20 cellular contexts compared by ENCODE assay signal in genomic region chr2:135037831-135038230, GRCh38. TPM values are rescaled to one million over a fixed set of nuclear protein-coding genes. Genes with fewer than 3 reads are reported as not detected.
DNase-seq lines count a peak whose midpoint lies in the region; ATAC-seq and TF ChIP-seq lines count a peak whose summit lies in the region.
"Had no signal": no experiment of that assay in that cellular context is flagged by ENCODE, and none has a peak within 500 bp of the region (broad histone marks: within the 10 kb centered on the region; RNA-seq: fewer than 3 reads in every experiment).

No MANE protein-coding gene starts in this region.

- TF ChIP-seq CTCF in esophagus muscularis mucosa (IDR thresholded peaks at IDR 0.05) = no peak
- TF ChIP-seq CTCF in osteoblast (IDR thresholded peaks at IDR 0.05; ENCODE audit: extremely low read depth, low read depth, low read length) = no peak
- TF ChIP-seq CTCF in spleen (IDR thresholded peaks at IDR 0.05 in 8 of 11, conservative IDR thresholded peaks at IDR 0.05 in 3 of 11) = no peak
- no peak for TF ChIP-seq CTCF in left ventricle myocardium inferior (IDR thresholded peaks at IDR 0.05; ENCODE audit: borderline replicate concordance)
- TF ChIP-seq CTCF in SK-N-SH (IDR thresholded peaks at IDR 0.05) = no peak
- TF ChIP-seq CTCF in heart right ventricle (IDR thresholded peaks at IDR 0.05) = no peak

- no peaks in the 10 kb centered on the region for H3K36me3 ChIP-seq in MG63
- no peaks in the 10 kb centered on the region for H3K36me3 ChIP-seq in esophagus muscularis mucosa
- no peaks in the 10 kb centered on the region for H3K36me3 ChIP-seq in osteoblast (ENCODE audit: insufficient read depth, low read length)
- H3K36me3 ChIP-seq in spleen = no peaks in the 10 kb centered on the region
- no peaks in the 10 kb centered on the region for H3K36me3 ChIP-seq in left ventricle myocardium inferior
- no peaks in the 10 kb centered on the region for H3K36me3 ChIP-seq in SK-N-SH (replicated peaks in 1 of 2; ENCODE audit: control insufficient read depth in 1 of 2, insufficient read depth in 2 of 2, low read length in 1 of 2)
- H3K36me3 ChIP-seq in heart right ventricle = no peaks in the 10 kb centered on the region
- H3K36me3 ChIP-seq: HAP-1 had no signal

- H3K9me2 ChIP-seq in SK-N-SH = no peaks in the 10 kb centered on the region

- TF ChIP-seq POLR2A in esophagus muscularis mucosa (IDR thresholded peaks at IDR 0.05; ENCODE audit: low read depth) = no peak
- TF ChIP-seq POLR2A in spleen (IDR thresholded peaks at IDR 0.05) = no peak

- intact Hi-C loops in esophagus muscularis mucosa (cut with DNase I) = no loop called here
- intact Hi-C loops in spleen (cut with DNase I; ENCODE audit: low total_unique reads) = no loop called here
- intact Hi-C loops in left ventricle myocardium inferior (cut with micrococcal nuclease) = no loop called here
- intact Hi-C loops in heart right ventricle (cut with DNase I) = no loop called here

- no peak for TF ChIP-seq RAD21 in SK-N-SH (IDR thresholded peaks at IDR 0.05; ENCODE audit: low read length)

- H3F3A ChIP-seq in SK-N-SH (replicated peaks; ENCODE audit: insufficient read depth) = no peaks in the 10 kb centered on the region

- 40% methylated on average over 3 of the region's 3 CpGs for WGBS in esophagus muscularis mucosa
- WGBS in spleen, 5 donors = 82 to 90% (median 83%) methylated on average over 3 of the region's 3 CpGs
- WGBS in SK-N-SH (ENCODE audit: low lambda C conversion rate) = 77% methylated on average over 3 of the region's 3 CpGs
- WGBS in heart right ventricle, 2 donors = 86 to 87% methylated on average over 3 of the region's 3 CpGs

- TF ChIP-seq EP300 in esophagus muscularis mucosa (IDR thresholded peaks at IDR 0.05) = no peak
- TF ChIP-seq EP300 in SK-N-SH (IDR thresholded peaks at IDR 0.05; ENCODE audit: borderline replicate concordance in 1 of 2, low read depth in 1 of 2, low read length in 1 of 2) = no peak

- H3K4me1 ChIP-seq in esophagus muscularis mucosa (peaks cover 0 to 4% (median 0%) of the 10 kb centered on the region in 4 donors), osteoblast (ENCODE audit: insufficient read depth, low read length) (no peaks in the 10 kb centered on the region), spleen (no peaks in the 10 kb centered on the region), left ventricle myocardium inferior (no peaks in the 10 kb centered on the region), SK-N-SH (ENCODE audit: control insufficient read depth in 1 of 2, insufficient read depth in 2 of 2, low read depth in 1 of 2, low read length in 1 of 2) (no peaks in the 10 kb centered on the region), heart right ventricle (no peaks in the 10 kb centered on the region)
- H3K4me1 ChIP-seq: A549, HAP-1 had no signal

- CTCF ChIA-PET in SK-N-SH (lab: Yijun Ruan, JAX) = no interaction called here

- H3K27me3 ChIP-seq in MG63 (no peaks in the 10 kb centered on the region), esophagus muscularis mucosa (no peaks in the 10 kb centered on the region), osteoblast (ENCODE audit: insufficient read depth, low read length) (peaks cover 10% of the 10 kb centered on the region), spleen (replicated peaks in 1 of 7) (peaks cover 0 to 10% (median 0%) of the 10 kb centered on the region in 7 donors), left ventricle myocardium inferior (ENCODE audit: low read depth) (peaks cover 5% of the 10 kb centered on the region), SK-N-SH (ENCODE audit: insufficient read depth) (no peaks in the 10 kb centered on the region), heart right ventricle (peaks cover 0 to 6% (median 0%) of the 10 kb centered on the region in 7 donors)

- H3K4me3 ChIP-seq in MG63 (no peak overlapping the region), esophagus muscularis mucosa (no peak overlapping the region), osteoblast (ENCODE audit: insufficient read depth, low read length) (no peak overlapping the region), spleen (no peak overlapping the region), left ventricle myocardium inferior (no peak overlapping the region), SK-N-SH (ENCODE audit: low read depth in 2 of 2, low read length in 1 of 2) (no peak overlapping the region), heart right ventricle (no peak overlapping the region)
- H3K4me3 ChIP-seq: A549, HAP-1 had no signal

- peak; percentile 60 for DNase-seq in EH (ENCODE audit: low read depth)
- peak; percentile 49 for DNase-seq in MG63
- peak; percentile 74 for DNase-seq in esophagus muscularis mucosa (ENCODE audit: extremely low spot score)
- peak; percentile 73 for DNase-seq in osteoblast (ENCODE audit: insufficient read length, low spot score, missing footprints)
- no peak for DNase-seq in spleen
- DNase-seq in left ventricle myocardium inferior = no peak
- no peak for DNase-seq in SK-N-SH
- no peak for DNase-seq in heart right ventricle
- DNase-seq: C1 segment of cervical spinal cord, DMS79, KBM-7, NCI-H1417, NCI-H187 treated with DMSO at 0.1 percent for 48 hours, NCI-H2227 treated with DMSO at 0.1 percent for 48 hours, NCI-H526, PC-3, RPMI8226, SIG-M5 had no signal

- POLR2A ChIA-PET in SK-N-SH (lab: Yijun Ruan, JAX) = no interaction called here

- H3K27ac ChIP-seq in esophagus muscularis mucosa (replicated peaks in 1 of 4) = no peak overlapping the region
- no peak overlapping the region for H3K27ac ChIP-seq in osteoblast (ENCODE audit: low read depth, low read length)
- H3K27ac ChIP-seq in spleen = no peak overlapping the region
- no peak overlapping the region for H3K27ac ChIP-seq in left ventricle myocardium inferior (replicated peaks)
- H3K27ac ChIP-seq in SK-N-SH (ENCODE audit: low read depth in 2 of 2, low read length in 1 of 2) = no peak overlapping the region
- H3K27ac ChIP-seq in heart right ventricle = no peak overlapping the region
- H3K27ac ChIP-seq: A549 had no signal

- H3K79me2 ChIP-seq in osteoblast (ENCODE audit: insufficient read depth, low read length) = no peaks in the 10 kb centered on the region
- no peaks in the 10 kb centered on the region for H3K79me2 ChIP-seq in SK-N-SH (ENCODE audit: insufficient read depth)

- H3K4me2 ChIP-seq in osteoblast (ENCODE audit: insufficient read depth, low read length) (no peak overlapping the region), SK-N-SH (no peak overlapping the region)
- H3K4me2 ChIP-seq: A549 had no signal

- no peak overlapping the region for H2AFZ ChIP-seq in osteoblast (ENCODE audit: low read length)
- H2AFZ ChIP-seq in SK-N-SH (ENCODE audit: low read depth) = no peak overlapping the region

- no peak for ATAC-seq in heart right ventricle
- ATAC-seq: A549, PC-3 had no signal

- H3K9me3 ChIP-seq in MG63 (no peaks in the 10 kb centered on the region), esophagus muscularis mucosa (no peaks in the 10 kb centered on the region), osteoblast (ENCODE audit: low read depth, low read length) (no peaks in the 10 kb centered on the region), spleen (no peaks in the 10 kb centered on the region), left ventricle myocardium inferior (replicated peaks) (no peaks in the 10 kb centered on the region), SK-N-SH (no peaks in the 10 kb centered on the region), heart right ventricle (no peaks in the 10 kb centered on the region)
- H3K9me3 ChIP-seq: A549, HAP-1 had no signal

- H4K20me1 ChIP-seq in osteoblast (ENCODE audit: insufficient read depth, low read length) = no peaks in the 10 kb centered on the region
- H4K20me1 ChIP-seq in SK-N-SH (ENCODE audit: insufficient read depth) = no peaks in the 10 kb centered on the region

- H3K9ac ChIP-seq in SK-N-SH = no peak overlapping the region

TF ChIP-seq in SK-N-SH, 30 proteins besides CTCF, POLR2A, EP300 and RAD21 (continues in another document):
- TF ChIP-seq EZH2phosphoT487 (IDR thresholded peaks at IDR 0.05; ENCODE audit: borderline replicate concordance, low read depth) (no peak), SIN3A (IDR thresholded peaks at IDR 0.05; ENCODE audit: borderline replicate concordance, low read depth, low read length) (no peak), NFIC (IDR thresholded peaks at IDR 0.05; ENCODE audit: borderline replicate concordance) (no peak), YY1 (IDR thresholded peaks at IDR 0.05; ENCODE audit: low read depth) (no peak), MEF2A (IDR thresholded peaks at IDR 0.05; ENCODE audit: borderline replicate concordance, low read depth) (no peak), TAF1 (IDR thresholded peaks at IDR 0.05; ENCODE audit: borderline replicate concordance, low read depth, low read length) (no peak), ELF1 (IDR thresholded peaks at IDR 0.05) (no peak), TCF12 (IDR thresholded peaks at IDR 0.05) (no peak), JUND (IDR thresholded peaks at IDR 0.05) (no peak), NRF1 (IDR thresholded peaks at IDR 0.05; ENCODE audit: low read depth, low read length) (no peak)
- TF ChIP-seq, protein P1, sequence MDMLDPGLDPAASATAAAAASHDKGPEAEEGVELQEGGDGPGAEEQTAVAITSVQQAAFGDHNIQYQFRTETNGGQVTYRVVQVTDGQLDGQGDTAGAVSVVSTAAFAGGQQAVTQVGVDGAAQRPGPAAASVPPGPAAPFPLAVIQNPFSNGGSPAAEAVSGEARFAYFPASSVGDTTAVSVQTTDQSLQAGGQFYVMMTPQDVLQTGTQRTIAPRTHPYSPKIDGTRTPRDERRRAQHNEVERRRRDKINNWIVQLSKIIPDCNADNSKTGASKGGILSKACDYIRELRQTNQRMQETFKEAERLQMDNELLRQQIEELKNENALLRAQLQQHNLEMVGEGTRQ (IDR thresholded peaks at IDR 0.05; ENCODE audit: borderline replicate concordance, low read depth, low read length) = no peak

RNA-seq across cellular contexts. Expression of gene MAP3K19, which starts 9.4 kb away (rescaled TPM):
- not detected in 2 replicates for total RNA-seq in MG63 (2014; rRNA removed; shearing (Covaris generic); ENCODE audit: low replicate concordance)
- not detected for total RNA-seq in esophagus muscularis mucosa
- not detected in 2 replicates for total RNA-seq in osteoblast
- not detected for total RNA-seq in spleen
- polyA plus RNA-seq in spleen = not detected
- not detected for total RNA-seq in left ventricle myocardium inferior
- polyA plus RNA-seq in SK-N-SH (2012; rRNA removed) = not detected in 2 replicates
- polyA plus RNA-seq in SK-N-SH (2012; cell fraction: cytosol; rRNA removed) = not detected in 2 replicates
- not detected in 2 replicates for polyA plus RNA-seq in SK-N-SH (2012; cell fraction: nucleus; rRNA removed)
- total RNA-seq in heart right ventricle = not detected
- polyA plus RNA-seq in heart right ventricle = not detected
- total RNA-seq: PC-3 had no signal
- polyA plus RNA-seq: A549 had no signal

RNA-seq across cellular contexts. Expression of gene RAB3GAP1, which starts 14.3 kb away (rescaled TPM):
- total RNA-seq in MG63 (2014; rRNA removed; shearing (Covaris generic); ENCODE audit: low replicate concordance) = 57.3 and 57.9 TPM in 2 replicates
- total RNA-seq in esophagus muscularis mucosa (10 to 100 TPM; 59.3 to 66.9 (median 63.6) TPM), osteoblast (89.0 and 90.5 TPM in 2 replicates), spleen (10 to 100 TPM; 34.8 to 49.5 (median 41.7) TPM), left ventricle myocardium inferior (48.6 TPM), heart right ventricle (10 to 100 TPM; 40.7 to 64.2 (median 53.8) TPM)
- polyA plus RNA-seq in spleen (10 to 100 TPM; 11.2 to 16.2 (median 12.5) TPM), SK-N-SH (2012; rRNA removed) (10.9 and 14.0 TPM in 2 replicates), heart right ventricle (10 to 100 TPM; 17.5 to 27.2 TPM)
- 15.4 and 17.5 TPM in 2 replicates for polyA plus RNA-seq in SK-N-SH (2012; cell fraction: cytosol; rRNA removed)
- polyA plus RNA-seq in SK-N-SH (2012; cell fraction: nucleus; rRNA removed) = 11.5 and 20.0 TPM in 2 replicates

Comparison
In these comparisons a context has a peak if more than half of its experiments do, and no peak if none do; other contexts are left out.
1. DNase-seq: peak in EH (single experiment), MG63 (single experiment), esophagus muscularis mucosa (single experiment) and osteoblast (single experiment); none in spleen (single experiment), left ventricle myocardium inferior (single experiment), SK-N-SH (single experiment) and heart right ventricle (0 of 2).